Comparison of ENCODE assay signal across 28 cellular contexts in genomic region chr1:189424746-189425331, GRCh38.
A peak's percentile ranks its signal among the peaks of the same experiment; 100 is the strongest.
DNase-seq lines count a peak whose midpoint lies in the region; ATAC-seq and TF ChIP-seq lines count a peak whose summit lies in the region.
"Had no signal": no experiment of that assay in that cellular context is flagged by ENCODE, and none has a peak within 500 bp of the region (broad histone marks: within the 10 kb centered on the region; RNA-seq: fewer than 3 reads in every experiment).

No MANE protein-coding gene starts in this region.

- no peaks in the 10 kb centered on the region for H3K27me3 Mint-ChIP-seq in CD8-positive, alpha-beta T cell (ENCODE audit: low read depth)
- no peaks in the 10 kb centered on the region for H3K27me3 Mint-ChIP-seq in T-cell
- H3K27me3 Mint-ChIP-seq: activated CD4-positive, alpha-beta memory T cell treated with anti-CD3 and anti-CD28 coated beads, Interleukin-2, amount 10 ng/mL, durations not matched to agents 7 days and 5 days; naive B cell had no signal

- DNase-seq in CD8-positive, alpha-beta T cell, result no peak
- DNase-seq in NCI-H226, result peak; percentile 2
- peak; percentile 73 for DNase-seq in amniotic epithelial cell (ENCODE audit: low read depth)
- peak; percentile 5 for DNase-seq in hepatocyte (ENCODE audit: low spot score)
- DNase-seq in KBM-7, result no peak
- no peak for DNase-seq in T-cell
- DNase-seq in SIG-M5 treated with dmso at 0.1 percent for 504 hours (lab: John Stamatoyannopoulos, UW; ENCODE audit: unreplicated experiment), result no peak
- DNase-seq: activated CD4-positive, alpha-beta memory T cell treated with anti-CD3 and anti-CD28 coated beads, Interleukin-2, amount 10 ng/mL, durations not matched to agents 7 days and 5 days; AML-193; central memory CD4-positive, alpha-beta T cell; DMS79; left lung; naive B cell; NCI-H1436; NCI-H510A treated with DMSO at 0.1 percent for 48 hours; NK-92 treated with Interleukin-12 subunit alpha and Interleukin-12 subunit beta, amount 100 ng/mL, for 24 hours; occipital lobe; SK-N-SH; small intestine; stimulated activated CD4-positive, alpha-beta T cell treated with anti-CD3 and anti-CD28 coated beads, Interleukin-2, amount 100 ng/mL, for 24 hours; upper lobe of right lung had no signal

- in situ Hi-C loops in KBM-7 (cut with MboI; ENCODE audit: low pct_unique_long_range_greater_than_20kb, low sequenced_read_pairs), result no loop called here

- H3K27ac ChIP-seq in CD8-positive, alpha-beta T cell (ENCODE audit: low read depth, low read length), result no peak overlapping the region
- no peak overlapping the region for H3K27ac ChIP-seq in hepatocyte
- H3K27ac ChIP-seq: ascending aorta, left lung, upper lobe of right lung had no signal

- H3K4me1 ChIP-seq in CD8-positive, alpha-beta T cell (ENCODE audit: insufficient read depth, low read length), result no peaks in the 10 kb centered on the region
- H3K4me1 ChIP-seq in hepatocyte (ENCODE audit: insufficient read depth), result no peaks in the 10 kb centered on the region
- H3K4me1 ChIP-seq: ascending aorta, left lung, upper lobe of right lung had no signal

- no peak overlapping the region for H3K27ac Mint-ChIP-seq in CD8-positive, alpha-beta T cell
- H3K27ac Mint-ChIP-seq in T-cell, result no peak overlapping the region
- H3K27ac Mint-ChIP-seq: activated CD4-positive, alpha-beta memory T cell treated with anti-CD3 and anti-CD28 coated beads, Interleukin-2, amount 10 ng/mL, durations not matched to agents 7 days and 5 days; activated naive CD4-positive, alpha-beta T cell treated with anti-CD3 and anti-CD28 coated beads, Interleukin-2, amount 50 U/mL, for 72 hours; activated T-helper 2 cell treated with anti-CD3 and anti-CD28 coated beads, Interferon-gamma antibody, Interleukin-2, Interleukin-4, amounts not matched to agents 10 μg/mL and 5 μg/mL and 100 μg/mL, durations not matched to agents 14 hours and 24 hours and 36 hours; naive B cell had no signal

- H3K9me2 ChIP-seq in hepatocyte (replicated peaks; ENCODE audit: insufficient read depth), result no peaks in the 10 kb centered on the region
- H3K9me2 ChIP-seq: SK-N-SH had no signal

- TF ChIP-seq CTCF in CD8-positive, alpha-beta T cell (IDR thresholded peaks at IDR 0.05), result peak; percentile 25
- no peak for TF ChIP-seq CTCF in hepatocyte (IDR thresholded peaks at IDR 0.05; ENCODE audit: poor library complexity)

- no peaks in the 10 kb centered on the region for H4K20me1 ChIP-seq in hepatocyte (ENCODE audit: insufficient read depth, poor library complexity, severe bottlenecking)

- H3K36me3 ChIP-seq in CD8-positive, alpha-beta T cell (ENCODE audit: insufficient read depth, low read length), result no peaks in the 10 kb centered on the region
- H3K36me3 ChIP-seq in hepatocyte (replicated peaks; ENCODE audit: insufficient read depth, low read depth), result no peaks in the 10 kb centered on the region
- H3K36me3 ChIP-seq: ascending aorta, left lung, upper lobe of right lung had no signal

- no peak overlapping the region for H3K4me3 Mint-ChIP-seq in CD8-positive, alpha-beta T cell
- H3K4me3 Mint-ChIP-seq in T-cell, result no peak overlapping the region
- H3K4me3 Mint-ChIP-seq: activated CD4-positive, alpha-beta memory T cell treated with anti-CD3 and anti-CD28 coated beads, Interleukin-2, amount 10 ng/mL, durations not matched to agents 7 days and 5 days; naive B cell had no signal

- CTCF ChIA-PET in CD8-positive, alpha-beta T cell (lab: Charles Lee), result no interaction called here
- CTCF ChIA-PET in T-cell (lab: Charles Lee), result interaction anchor here in 1 of 2 donors (0.5 kb wide), 1 partner anchor 16 kb away, joined by 5 read pairs; no protein-coding TSS in a partner anchor

- no peaks in the 10 kb centered on the region for H3K36me3 Mint-ChIP-seq in CD8-positive, alpha-beta T cell
- no peaks in the 10 kb centered on the region for H3K36me3 Mint-ChIP-seq in T-cell
- H3K36me3 Mint-ChIP-seq: activated naive CD4-positive, alpha-beta T cell treated with anti-CD3 and anti-CD28 coated beads, Interleukin-2, amount 50 U/mL, for 72 hours; naive B cell had no signal

- ATAC-seq in CD8-positive, alpha-beta T cell, result no peak
- no peak for ATAC-seq in T-cell (replicated peaks in 1 of 4)
- no peak for ATAC-seq in HG03565 (IDR thresholded peaks at IDR 0.05; ENCODE audit: unreplicated experiment)
- ATAC-seq: activated naive CD4-positive, alpha-beta T cell treated with anti-CD3 and anti-CD28 coated beads, Interleukin-2, amount 50 U/mL, for 72 hours; GM12878; HCT116; left lung; Panc1; upper lobe of right lung had no signal

- no peak overlapping the region for H3K4me3 ChIP-seq in CD8-positive, alpha-beta T cell (ENCODE audit: low read depth, low read length)
- H3K4me3 ChIP-seq in hepatocyte, result no peak overlapping the region
- H3K4me3 ChIP-seq: ascending aorta, GM12878, left lung, upper lobe of right lung had no signal

- WGBS in hepatocyte (ENCODE audit: low lambda C conversion rate, missing lambda C conversion rate), result 93% methylated on average over 1 of the region's 2 CpGs

- H3K79me2 ChIP-seq in hepatocyte, result no peaks in the 10 kb centered on the region

- H3K9me3 ChIP-seq in CD8-positive, alpha-beta T cell (ENCODE audit: low read length), result no peaks in the 10 kb centered on the region
- H3K9me3 ChIP-seq in hepatocyte (ENCODE audit: low read depth), result no peaks in the 10 kb centered on the region
- H3K9me3 ChIP-seq: ascending aorta, left lung, SK-N-SH, upper lobe of right lung had no signal

- H3K9me3 Mint-ChIP-seq in CD8-positive, alpha-beta T cell, result peaks cover 7% of the 10 kb centered on the region
- H3K9me3 Mint-ChIP-seq in T-cell, result peaks cover 4 to 11% (median 7%) of the 10 kb centered on the region in 3 donors
- H3K9me3 Mint-ChIP-seq: activated CD4-positive, alpha-beta memory T cell treated with anti-CD3 and anti-CD28 coated beads, Interleukin-2, amount 10 ng/mL, durations not matched to agents 7 days and 5 days had no signal

- no peaks in the 10 kb centered on the region for H3K27me3 ChIP-seq in CD8-positive, alpha-beta T cell (ENCODE audit: insufficient read depth, low read length)
- no peaks in the 10 kb centered on the region for H3K27me3 ChIP-seq in hepatocyte
- H3K27me3 ChIP-seq: ascending aorta, left lung, upper lobe of right lung had no signal

- intact Hi-C loops in CD8-positive, alpha-beta T cell (cut with DNase I, micrococcal nuclease), result no loop called here

- H2AFZ ChIP-seq in hepatocyte, result no peak overlapping the region

- no peak overlapping the region for H3K4me2 ChIP-seq in hepatocyte
- H3K4me2 ChIP-seq: SK-N-SH had no signal

- H3K4me1 Mint-ChIP-seq in CD8-positive, alpha-beta T cell (ENCODE audit: low read depth), result no peaks in the 10 kb centered on the region
- H3K4me1 Mint-ChIP-seq in T-cell, result no peaks in the 10 kb centered on the region
- H3K4me1 Mint-ChIP-seq: activated CD4-positive, alpha-beta memory T cell treated with anti-CD3 and anti-CD28 coated beads, Interleukin-2, amount 10 ng/mL, durations not matched to agents 7 days and 5 days; naive B cell had no signal

- POLR2A ChIA-PET in CD8-positive, alpha-beta T cell (lab: Charles Lee), result no interaction called here
- POLR2A ChIA-PET in T-cell (lab: Charles Lee), result no interaction called here

Comparison
In these comparisons a context has a peak if more than half of its experiments do, and no peak if none do; other contexts are left out.
1. DNase-seq: peak in NCI-H226 (single experiment), amniotic epithelial cell (single experiment) and hepatocyte (single experiment); none in CD8-positive, alpha-beta T cell (0 of 7), KBM-7 (single experiment), T-cell (0 of 34) and SIG-M5 treated with dmso at 0.1 percent for 504 hours (single experiment).